In genomic region chr10:30062090-30062489, GRCh38 we compare ENCODE assay signal across 19 cellular contexts. TPM values are rescaled to one million over a fixed set of nuclear protein-coding genes. Genes with fewer than 3 reads are reported as not detected.
DNase-seq lines count a peak whose midpoint lies in the region; ATAC-seq, FAIRE-seq and TF ChIP-seq lines count a peak whose summit lies in the region.
"Had no signal": no experiment of that assay in that cellular context is flagged by ENCODE, and none has a peak within 500 bp of the region (broad histone marks: within the 10 kb centered on the region; RNA-seq: fewer than 3 reads in every experiment).

No MANE protein-coding gene starts in this region.

- H3K36me3 ChIP-seq in astrocyte (ENCODE audit: insufficient read depth, low read length) (no peaks in the 10 kb centered on the region), esophagus squamous epithelium (no peaks in the 10 kb centered on the region)
- H3K36me3 ChIP-seq: adrenal gland, gastroesophageal sphincter had no signal

- no peak overlapping the region for H3K4me3 ChIP-seq in astrocyte (ENCODE audit: insufficient read depth, low read depth, low read length)
- no peak overlapping the region for H3K4me3 ChIP-seq in esophagus squamous epithelium
- H3K4me3 ChIP-seq: adrenal gland, gastroesophageal sphincter had no signal

- peaks cover 5% of the 10 kb centered on the region for H4K20me1 ChIP-seq in astrocyte (ENCODE audit: insufficient read depth, low read length)

- H3K9ac ChIP-seq in astrocyte (ENCODE audit: low read length), result no peak overlapping the region

- no peaks in the 10 kb centered on the region for H3K9me3 Mint-ChIP-seq in astrocyte (ENCODE audit: unreplicated experiment)
- H3K9me3 Mint-ChIP-seq: activated CD4-positive, alpha-beta T cell treated with anti-CD3 and anti-CD28 coated beads, Interleukin-2, amount 10 ng/mL, durations not matched to agents 24 days and 14 days had no signal

- peak; percentile 87 for FAIRE-seq in astrocyte (lab: Jason Lieb, UNC)
- FAIRE-seq: small intestine had no signal

- no peaks in the 10 kb centered on the region for H3K27me3 Mint-ChIP-seq in astrocyte (ENCODE audit: low read depth, unreplicated experiment)

- TF ChIP-seq CTCF in AG09319 (IDR thresholded peaks at IDR 0.05; ENCODE audit: low read depth, low read length) (no peak), astrocyte (IDR thresholded peaks at IDR 0.05; ENCODE audit: insufficient read depth, low read depth, low read length) (no peak), esophagus squamous epithelium (IDR thresholded peaks at IDR 0.05) (no peak)

- no peaks in the 10 kb centered on the region for H3K36me3 Mint-ChIP-seq in astrocyte (ENCODE audit: low read depth, unreplicated experiment)

- ATAC-seq in GM21447 (IDR thresholded peaks at IDR 0.05; ENCODE audit: unreplicated experiment), result no peak
- ATAC-seq: gastroesophageal sphincter had no signal

- H3K27ac ChIP-seq in astrocyte (ENCODE audit: low read depth, low read length), result peak overlapping the region; percentile 50
- H3K27ac ChIP-seq in esophagus squamous epithelium, result no peak overlapping the region
- H3K27ac ChIP-seq: adrenal gland, gastroesophageal sphincter had no signal

- no peaks in the 10 kb centered on the region for H3K9me3 ChIP-seq in astrocyte (ENCODE audit: insufficient read depth, low read depth, low read length)
- H3K9me3 ChIP-seq in esophagus squamous epithelium, result no peaks in the 10 kb centered on the region
- H3K9me3 ChIP-seq: adrenal gland, gastroesophageal sphincter had no signal

- peaks cover 4% of the 10 kb centered on the region for H3K79me2 ChIP-seq in astrocyte (ENCODE audit: insufficient read depth, low read length)

- no peak overlapping the region for H2AFZ ChIP-seq in astrocyte (ENCODE audit: low read depth, low read length)

- H3K27me3 ChIP-seq in astrocyte (ENCODE audit: insufficient read depth, low read length) (no peaks in the 10 kb centered on the region), esophagus squamous epithelium (peaks cover 0 to 41% (median 0%) of the 10 kb centered on the region in 4 donors)
- H3K27me3 ChIP-seq: adrenal gland, gastroesophageal sphincter had no signal

- DNase-seq in AG09319 (ENCODE audit: extremely low read depth, low read depth), result peak; percentile 85
- peak; percentile 75 for DNase-seq in HT1080 (ENCODE audit: low read depth)
- peak; percentile 92 for DNase-seq in astrocyte (ENCODE audit: low read depth)
- DNase-seq in glomerular visceral epithelial cell (ENCODE audit: extremely low spot score), result peak; percentile 66
- no peak for DNase-seq in NCI-H345 treated with DMSO at 0.1 percent for 48 hours (lab: John Stamatoyannopoulos, UW; ENCODE audit: unreplicated experiment)
- DNase-seq in esophagus squamous epithelium (lab: John Stamatoyannopoulos, UW), result no peak
- DNase-seq in stimulated activated CD4-positive, alpha-beta T cell treated with anti-CD3 and anti-CD28 coated beads, Interleukin-15, amount 100 ng/mL, for 24 hours, result no peak
- DNase-seq: activated CD4-positive, alpha-beta T cell treated with anti-CD3 and anti-CD28 coated beads, Interleukin-2, amount 10 ng/mL, durations not matched to agents 24 days and 14 days; activated T-cell treated with anti-CD3 and anti-CD28 coated beads, Interleukin-2, amount 50 U/mL, for 48 hours; adrenal gland; C1 segment of cervical spinal cord; DMS79 treated with DMSO at 0.1 percent for 48 hours; mesendoderm; NCI-H2081 treated with DMSO at 0.1 percent for 48 hours; NCI-H748 treated with DMSO at 0.1 percent for 48 hours; occipital lobe; small intestine had no signal

- TF ChIP-seq POLR2A in esophagus squamous epithelium (IDR thresholded peaks at IDR 0.05), result no peak

- H3K4me3 Mint-ChIP-seq in astrocyte (ENCODE audit: unreplicated experiment), result peak overlapping the region; percentile 55
- H3K4me3 Mint-ChIP-seq: activated CD4-positive, alpha-beta T cell treated with anti-CD3 and anti-CD28 coated beads, Interleukin-2, amount 10 ng/mL, durations not matched to agents 24 days and 14 days had no signal

- 56 to 82% methylated on average over 1 of the region's 1 CpG for WGBS in esophagus squamous epithelium, 2 donors

- H3K4me1 ChIP-seq in astrocyte (ENCODE audit: insufficient read depth, low read length) (peaks cover 18% of the 10 kb centered on the region), esophagus squamous epithelium (peaks cover 0 to 29% (median 6%) of the 10 kb centered on the region in 3 donors)

- peaks cover 36% of the 10 kb centered on the region for H3K4me1 Mint-ChIP-seq in astrocyte (ENCODE audit: low read depth, unreplicated experiment)

- intact Hi-C loops in esophagus squamous epithelium (cut with DNase I), result no loop called here

- peak overlapping the region; percentile 27 for H3K4me2 ChIP-seq in astrocyte (ENCODE audit: low read length)

- H3K27ac Mint-ChIP-seq in astrocyte (ENCODE audit: unreplicated experiment), result peak overlapping the region; percentile 91
- H3K27ac Mint-ChIP-seq: activated CD4-positive, alpha-beta T cell treated with anti-CD3 and anti-CD28 coated beads, Interleukin-2, amount 10 ng/mL, durations not matched to agents 24 days and 14 days had no signal

RNA-seq across cellular contexts. Expression of gene JCAD, which starts 2.7 kb away (rescaled TPM):
- 8.5 and 9.5 TPM in 2 replicates for total RNA-seq in HT1080 (2014; rRNA removed; shearing (Covaris generic))
- 8.3 and 9.8 TPM in 2 replicates for polyA plus RNA-seq in HT1080 (2015; cell fraction: cytosol; rRNA removed)
- 8.7 and 9.0 TPM in 2 replicates for polyA plus RNA-seq in HT1080 (2015; cell fraction: nucleus; rRNA removed)
- 27.3 and 29.0 TPM in 2 replicates for total RNA-seq in astrocyte
- total RNA-seq in esophagus squamous epithelium, result 10 to 100 TPM in 1 of 4 donors, 1 to 10 TPM in 2, under 1 TPM in 1; 0.91 to 23.1 (median 5.5) TPM

Comparison
In these comparisons a context has a peak if more than half of its experiments do, and no peak if none do; other contexts are left out.
1. DNase-seq: peak in AG09319 (single experiment), HT1080 (single experiment), astrocyte (single experiment) and glomerular visceral epithelial cell (single experiment); none in NCI-H345 treated with DMSO at 0.1 percent for 48 hours (single experiment), esophagus squamous epithelium (single experiment) and stimulated activated CD4-positive, alpha-beta T cell treated with anti-CD3 and anti-CD28 coated beads, Interleukin-15, amount 100 ng/mL, for 24 hours (single experiment).